ENCODE assay signal across 15 cellular contexts in genomic region chr2:7594211-7594610, GRCh38.
DNase-seq lines count a peak whose midpoint lies in the region; TF ChIP-seq lines count a peak whose summit lies in the region.
"Had no signal": no experiment of that assay in that cellular context is flagged by ENCODE, and none has a peak within 500 bp of the region (broad histone marks: within the 10 kb centered on the region; RNA-seq: fewer than 3 reads in every experiment).

No MANE protein-coding gene starts in this region.

- no peak for TF ChIP-seq CTCF in DOHH2 (IDR thresholded peaks at IDR 0.05; ENCODE audit: low read depth, low read length, poor library complexity, severe bottlenecking)
- TF ChIP-seq CTCF in glutamatergic neuron (IDR thresholded peaks at IDR 0.05; ENCODE audit: partially characterized antibody, unreplicated experiment): no peak

- peak; percentile 57 for DNase-seq in activated CD4-positive, alpha-beta T cell treated with anti-CD3 and anti-CD28 coated beads, Interleukin-2, amount 10 ng/mL, durations not matched to agents 24 days and 14 days
- no peak for DNase-seq in activated CD4-positive, alpha-beta T cell treated with anti-CD3 and anti-CD28 coated beads, Interleukin-2, amount 50 U/mL, for 4 hours
- peak; percentile 85 for DNase-seq in NCI-H1694 (lab: John Stamatoyannopoulos, UW)
- no peak for DNase-seq in glutamatergic neuron
- DNase-seq in LoVo (ENCODE audit: low spot score): no peak
- DNase-seq in head of caudate nucleus: no peak
- DNase-seq in RPMI8226: no peak
- DNase-seq: H9, Karpas-422, MM.1S, NCI-H1436, PC-9 had no signal

- H3K36me3 Mint-ChIP-seq in activated CD4-positive, alpha-beta T cell treated with anti-CD3 and anti-CD28 coated beads, Interleukin-2, amount 10 ng/mL, durations not matched to agents 24 days and 14 days (ENCODE audit: low read depth): peaks cover 3% of the 10 kb centered on the region
- H3K36me3 Mint-ChIP-seq in glutamatergic neuron (ENCODE audit: unreplicated experiment): no peaks in the 10 kb centered on the region
- H3K36me3 Mint-ChIP-seq: CD14-positive monocyte had no signal

- H3K27ac ChIP-seq in DOHH2 (ENCODE audit: low read depth, low read length): peak overlapping the region; percentile 90
- H3K27ac ChIP-seq: PC-9, SJSA1 had no signal

- H3K36me3 ChIP-seq in DOHH2 (ENCODE audit: control insufficient read depth, low read length): no peaks in the 10 kb centered on the region
- H3K36me3 ChIP-seq: SJSA1 had no signal

- peaks cover 46% of the 10 kb centered on the region for H3K4me1 ChIP-seq in DOHH2 (ENCODE audit: control insufficient read depth, low read length)
- H3K4me1 ChIP-seq: SJSA1 had no signal

- no peaks in the 10 kb centered on the region for H3K9me2 ChIP-seq in DOHH2 (replicated peaks; ENCODE audit: control insufficient read depth, low read length)

- intact Hi-C loops in activated CD4-positive, alpha-beta T cell treated with anti-CD3 and anti-CD28 coated beads, Interleukin-2, amount 10 ng/mL, durations not matched to agents 24 days and 14 days (cut with micrococcal nuclease): no loop called here
- intact Hi-C loops in head of caudate nucleus (cut with DNase I): no loop called here

- H3K9me3 Mint-ChIP-seq in activated CD4-positive, alpha-beta T cell treated with anti-CD3 and anti-CD28 coated beads, Interleukin-2, amount 10 ng/mL, durations not matched to agents 24 days and 14 days: peaks cover 16% of the 10 kb centered on the region
- no peaks in the 10 kb centered on the region for H3K9me3 Mint-ChIP-seq in glutamatergic neuron (ENCODE audit: unreplicated experiment)
- H3K9me3 Mint-ChIP-seq: H9 had no signal

- no peaks in the 10 kb centered on the region for H3K79me2 ChIP-seq in DOHH2 (ENCODE audit: control insufficient read depth, low read length)

- H3K9me3 ChIP-seq in DOHH2 (ENCODE audit: control insufficient read depth, insufficient read depth, low read length): peaks cover 10% of the 10 kb centered on the region; the same call in 1 of the 2 replicates
- H3K9me3 ChIP-seq: SJSA1 had no signal

- H3F3A ChIP-seq in DOHH2 (ENCODE audit: control insufficient read depth, insufficient read depth): peaks cover 20% of the 10 kb centered on the region

- H3K4me3 Mint-ChIP-seq in activated CD4-positive, alpha-beta T cell treated with anti-CD3 and anti-CD28 coated beads, Interleukin-2, amount 10 ng/mL, durations not matched to agents 24 days and 14 days: no peak overlapping the region
- H3K4me3 Mint-ChIP-seq in glutamatergic neuron (ENCODE audit: unreplicated experiment): no peak overlapping the region
- H3K4me3 Mint-ChIP-seq: CD14-positive monocyte, H9 had no signal

- H3K27me3 ChIP-seq in DOHH2 (ENCODE audit: control insufficient read depth, low read length): no peaks in the 10 kb centered on the region
- H3K27me3 ChIP-seq: SJSA1 had no signal

- no peak overlapping the region for H3K27ac Mint-ChIP-seq in activated CD4-positive, alpha-beta T cell treated with anti-CD3 and anti-CD28 coated beads, Interleukin-2, amount 10 ng/mL, durations not matched to agents 24 days and 14 days
- H3K27ac Mint-ChIP-seq in glutamatergic neuron (ENCODE audit: unreplicated experiment): peak overlapping the region; percentile 10
- H3K27ac Mint-ChIP-seq: CD14-positive monocyte had no signal

- peak overlapping the region; percentile 47; the same call in 1 of the 2 replicates for H3K4me3 ChIP-seq in DOHH2 (ENCODE audit: low read length)
- H3K4me3 ChIP-seq: PC-9, SJSA1 had no signal

- H3K4me2 ChIP-seq in DOHH2 (ENCODE audit: low read length): peak overlapping the region; percentile 63
- H3K4me2 ChIP-seq: PC-9 had no signal

- no peaks in the 10 kb centered on the region for H4K20me1 ChIP-seq in DOHH2 (ENCODE audit: control insufficient read depth, insufficient read depth, low read depth, low read length)

- no peaks in the 10 kb centered on the region for H3K27me3 Mint-ChIP-seq in activated CD4-positive, alpha-beta T cell treated with anti-CD3 and anti-CD28 coated beads, Interleukin-2, amount 10 ng/mL, durations not matched to agents 24 days and 14 days
- H3K27me3 Mint-ChIP-seq in glutamatergic neuron (ENCODE audit: unreplicated experiment): no peaks in the 10 kb centered on the region

- peaks cover 21% of the 10 kb centered on the region for H3K4me1 Mint-ChIP-seq in activated CD4-positive, alpha-beta T cell treated with anti-CD3 and anti-CD28 coated beads, Interleukin-2, amount 10 ng/mL, durations not matched to agents 24 days and 14 days
- H3K4me1 Mint-ChIP-seq in glutamatergic neuron (ENCODE audit: low read depth, unreplicated experiment): peaks cover 14% of the 10 kb centered on the region
- H3K4me1 Mint-ChIP-seq: CD14-positive monocyte, H9 had no signal

Comparison
In these comparisons a context has a peak if more than half of its experiments do, and no peak if none do; other contexts are left out.
1. DNase-seq: peak in activated CD4-positive, alpha-beta T cell treated with anti-CD3 and anti-CD28 coated beads, Interleukin-2, amount 10 ng/mL, durations not matched to agents 24 days and 14 days (single experiment) and NCI-H1694 (single experiment); none in activated CD4-positive, alpha-beta T cell treated with anti-CD3 and anti-CD28 coated beads, Interleukin-2, amount 50 U/mL, for 4 hours (0 of 2), glutamatergic neuron (single experiment), LoVo (single experiment), head of caudate nucleus (0 of 42) and RPMI8226 (single experiment).